In the genomic region with DNA sequence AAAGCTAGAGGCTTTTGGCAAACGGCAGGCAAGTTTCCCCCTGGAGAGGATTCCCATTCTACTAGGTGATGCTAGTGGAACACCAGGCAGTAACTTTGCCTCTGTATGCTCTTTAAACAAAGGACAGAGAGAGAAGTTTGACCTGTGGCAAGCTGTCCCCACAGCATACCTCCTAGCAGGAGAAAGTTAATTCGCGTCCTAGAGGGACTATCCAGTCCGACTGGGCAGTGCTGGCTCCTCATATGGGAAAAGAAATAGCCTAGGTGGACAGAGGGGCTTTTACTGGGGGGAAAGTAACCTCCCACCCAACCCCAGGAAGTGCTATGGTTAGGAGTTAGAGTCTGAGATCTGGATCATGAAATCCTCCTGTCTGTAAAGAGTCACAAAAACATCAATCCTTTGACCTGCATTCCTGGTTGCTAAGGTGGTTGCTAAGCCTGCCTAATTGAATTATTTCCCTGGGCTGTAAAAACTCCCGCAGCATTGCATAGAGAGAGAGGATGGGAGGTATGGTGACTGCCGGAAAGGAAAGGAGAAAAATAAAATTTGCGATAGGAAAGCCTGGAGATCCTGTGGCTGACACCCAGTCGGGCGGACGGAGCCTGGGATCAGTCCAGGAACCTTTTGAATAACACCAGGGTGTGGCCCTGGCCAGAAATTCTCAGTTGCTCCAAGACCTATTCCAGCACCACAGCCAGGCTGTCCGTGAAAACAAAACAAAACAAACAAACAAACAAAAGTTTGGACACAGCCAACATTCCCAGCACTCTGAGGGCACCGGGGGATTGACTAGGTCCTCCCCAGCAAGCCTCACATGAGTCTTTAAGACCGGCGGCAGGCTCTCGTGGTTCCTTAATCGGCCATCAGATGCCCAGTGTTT, we compare ENCODE assay signal across 1 cellular context.
TF ChIP-seq lines count a peak whose summit lies in the region.

No MANE protein-coding gene starts in this region.

TF ChIP-seq in K562, 482 proteins besides CTCF, POLR2A, EP300 and RAD21:
- TF ChIP-seq RFX1 (IDR thresholded peaks at IDR 0.05) (peak; percentile 82), THRAP3 (IDR thresholded peaks at IDR 0.05; ENCODE audit: borderline replicate concordance) (no peak)
TF ChIP-seq in K562: peak in this region for 1.
